Comparison of ENCODE assay signal across 1 cellular context in genomic region chr1:165697491-165697880, GRCh38.
TF ChIP-seq lines count a peak whose summit lies in the region.

No MANE protein-coding gene starts in this region.

TF ChIP-seq in IMR-90, 13 proteins besides CTCF, POLR2A, EP300 and RAD21 (continued from another document):
- TF ChIP-seq RCOR1 (IDR thresholded peaks at IDR 0.05; ENCODE audit: insufficient replicate concordance, low read length) (no peak), BHLHE40 (IDR thresholded peaks at IDR 0.05; ENCODE audit: low read depth, low read length) (no peak), MXI1 (IDR thresholded peaks at IDR 0.05; ENCODE audit: borderline replicate concordance, low read depth, low read length) (no peak), CEBPB (IDR thresholded peaks at IDR 0.05; ENCODE audit: low read depth, low read length) (no peak)
